ENCODE assay signal across 12 cellular contexts in genomic region chr11:36398261-36398953, GRCh38.
A peak's percentile ranks its signal among the peaks of the same experiment; 100 is the strongest.
DNase-seq lines count a peak whose midpoint lies in the region; ATAC-seq and TF ChIP-seq lines count a peak whose summit lies in the region.
"Had no signal": no experiment of that assay in that cellular context is flagged by ENCODE, and none has a peak within 500 bp of the region (broad histone marks: within the 10 kb centered on the region; RNA-seq: fewer than 3 reads in every experiment).

No MANE protein-coding gene starts in this region.

- intact Hi-C loops in naive thymus-derived CD4-positive, alpha-beta T cell (cut with micrococcal nuclease) = no loop called here

- H3K4me1 ChIP-seq in trophoblast cell (ENCODE audit: control insufficient read depth in 1 of 2, insufficient read depth in 2 of 2, low read length in 2 of 2) (no peaks in the 10 kb centered on the region), mesendoderm (ENCODE audit: control insufficient read depth, low read depth, low read length) (no peaks in the 10 kb centered on the region), BE2C (no peaks in the 10 kb centered on the region)
- peaks cover 5 to 37% of the 10 kb centered on the region in 2 donors for H3K4me1 ChIP-seq in naive thymus-derived CD4-positive, alpha-beta T cell (ENCODE audit: control insufficient read depth in 2 of 2, insufficient read depth in 2 of 2, low read length in 2 of 2)

- no peak for TF ChIP-seq CTCF in BE2C (IDR thresholded peaks at IDR 0.05; ENCODE audit: low read depth, low read length)

- H3K27me3 ChIP-seq in trophoblast cell (ENCODE audit: insufficient read depth, low read length) (no peaks in the 10 kb centered on the region), mesendoderm (ENCODE audit: insufficient read depth, low read length, poor library complexity) (no peaks in the 10 kb centered on the region), BE2C (no peaks in the 10 kb centered on the region)
- H3K27me3 ChIP-seq in naive thymus-derived CD4-positive, alpha-beta T cell (ENCODE audit: control insufficient read depth in 2 of 2, insufficient read depth in 2 of 2, low read length in 2 of 2) = no peaks in the 10 kb centered on the region
- H3K27me3 ChIP-seq: BLaER1 had no signal

- H2BK15ac ChIP-seq in mesendoderm (replicated peaks; ENCODE audit: low read depth) = no peak overlapping the region

- no peak overlapping the region for H3K14ac ChIP-seq in trophoblast cell (ENCODE audit: low read length)

- H4K91ac ChIP-seq in trophoblast cell (ENCODE audit: low read depth, low read length) = no peak overlapping the region

- H2BK120ac ChIP-seq in trophoblast cell (ENCODE audit: insufficient read depth, low read length, poor library complexity) (no peak overlapping the region), mesendoderm (ENCODE audit: low read depth, low read length) (no peak overlapping the region)

- H3K4ac ChIP-seq in trophoblast cell (ENCODE audit: low read depth, low read length) (no peak overlapping the region), mesendoderm (ENCODE audit: low read depth, low read length) (no peak overlapping the region)

- CTCF ChIA-PET in naive thymus-derived CD4-positive, alpha-beta T cell (lab: Charles Lee) = no interaction called here

- H3K27me3 Mint-ChIP-seq in naive thymus-derived CD4-positive, alpha-beta T cell = peaks cover 0 to 12% (median 7%) of the 10 kb centered on the region in 5 donors

- no CpG with 5 or more reads among the region's 21 CpGs for WGBS in trophoblast cell (ENCODE audit: extremely low coverage, insufficient coverage, insufficient read length)
- no CpG with 5 or more reads among the region's 21 CpGs for whole genome bisulfite sequencing in mesendoderm (ENCODE audit: extremely low coverage, insufficient coverage, low lambda C conversion rate)

- H2BK12ac ChIP-seq in trophoblast cell (ENCODE audit: low read length) = peak overlapping the region; percentile 36

- H3K23ac ChIP-seq in trophoblast cell (ENCODE audit: low read length) (no peak overlapping the region), mesendoderm (ENCODE audit: low read length) (no peak overlapping the region)

- ATAC-seq in naive thymus-derived CD4-positive, alpha-beta T cell = no peak
- ATAC-seq: activated CD4-positive, CD25-positive, alpha-beta regulatory T cell treated with anti-CD3 and anti-CD28 coated beads, Interleukin-2, amount 50 U/mL, for 24 hours had no signal

- H2AFZ ChIP-seq in trophoblast cell (ENCODE audit: insufficient read depth, low read length, poor library complexity) = no peak overlapping the region

- POLR2A ChIA-PET in naive thymus-derived CD4-positive, alpha-beta T cell (lab: Charles Lee) = no interaction called here

- no peak overlapping the region for H3K4me2 ChIP-seq in trophoblast cell (ENCODE audit: low read length)
- H3K4me2 ChIP-seq in mesendoderm (ENCODE audit: low read length) = no peak overlapping the region
- H3K4me2 ChIP-seq: BLaER1 had no signal

- DNase-seq in HPDE6-E6E7 (ENCODE audit: extremely low spot score) (peak; percentile 13), anterior cingulate cortex (lab: John Stamatoyannopoulos, UW) (peak in 31 of 58 donors; percentile 14 to 86 (median 43)), hypothalamus (lab: John Stamatoyannopoulos, UW) (peak in 35 of 51 donors; percentile 7 to 72 (median 39)), trophoblast cell (no peak), mesendoderm (no peak), BE2C (no peak), DMS114 treated with DMSO at 0.1 percent for 48 hours (lab: John Stamatoyannopoulos, UW; ENCODE audit: unreplicated experiment) (no peak)
- no peak for DNase-seq in naive thymus-derived CD4-positive, alpha-beta T cell
- DNase-seq: stimulated activated CD4-positive, alpha-beta T cell treated with anti-CD3 and anti-CD28 coated beads, Interleukin-1b, Interleukin-23, amount 100 ng/mL, for 48 hours; SW 1271 had no signal

- peak overlapping the region; percentile 11 for H2BK5ac ChIP-seq in trophoblast cell (ENCODE audit: low read depth, low read length, poor library complexity)
- no peak overlapping the region for H2BK5ac ChIP-seq in mesendoderm (ENCODE audit: low read length)

- peaks cover 0 to 50% (median 0%) of the 10 kb centered on the region in 5 donors for H3K36me3 Mint-ChIP-seq in naive thymus-derived CD4-positive, alpha-beta T cell

- H2AK5ac ChIP-seq in trophoblast cell (ENCODE audit: low read length) (no peak overlapping the region), mesendoderm (ENCODE audit: low read length) (no peak overlapping the region)

- H4K5ac ChIP-seq in mesendoderm (ENCODE audit: low read length) = no peak overlapping the region

- no peaks in the 10 kb centered on the region for H3K9me3 ChIP-seq in trophoblast cell (ENCODE audit: insufficient read depth, low read depth, low read length)
- no peaks in the 10 kb centered on the region for H3K9me3 ChIP-seq in BE2C
- no peaks in the 10 kb centered on the region for H3K9me3 ChIP-seq in naive thymus-derived CD4-positive, alpha-beta T cell (ENCODE audit: control insufficient read depth in 2 of 3, low read length in 3 of 3)
- H3K9me3 ChIP-seq: BLaER1 had no signal

- H3K36me3 ChIP-seq in trophoblast cell (ENCODE audit: control insufficient read depth in 1 of 2, insufficient read depth in 2 of 2, low read length in 2 of 2) = peaks cover 26 to 29% of the 10 kb centered on the region in 2 experiments
- no peaks in the 10 kb centered on the region for H3K36me3 ChIP-seq in mesendoderm (ENCODE audit: control insufficient read depth, insufficient read depth, low read length)
- H3K36me3 ChIP-seq in BE2C = no peaks in the 10 kb centered on the region
- peaks cover 0 to 48% (median 0%) of the 10 kb centered on the region in 3 experiments for H3K36me3 ChIP-seq in naive thymus-derived CD4-positive, alpha-beta T cell (ENCODE audit: control insufficient read depth in 2 of 3, insufficient read depth in 3 of 3, low read length in 3 of 3)

- no peak overlapping the region for H3K9ac ChIP-seq in trophoblast cell (ENCODE audit: low read length)
- H3K9ac ChIP-seq in mesendoderm (ENCODE audit: low read length) = no peak overlapping the region
- H3K9ac ChIP-seq: BLaER1 had no signal

- H3K79me1 ChIP-seq in trophoblast cell (ENCODE audit: low read length) (peaks cover 1% of the 10 kb centered on the region), mesendoderm (ENCODE audit: low read length) (no peaks in the 10 kb centered on the region)

- H4K12ac ChIP-seq in trophoblast cell (ENCODE audit: low read depth, low read length) = no peak overlapping the region

- no peak overlapping the region for H3K27ac Mint-ChIP-seq in naive thymus-derived CD4-positive, alpha-beta T cell

- no peak overlapping the region for H3K56ac ChIP-seq in mesendoderm (ENCODE audit: low read length)

- peaks cover 7 to 52% (median 8%) of the 10 kb centered on the region in 7 donors for H3K4me1 Mint-ChIP-seq in naive thymus-derived CD4-positive, alpha-beta T cell

- H3K9me3 Mint-ChIP-seq in naive thymus-derived CD4-positive, alpha-beta T cell = peaks cover 0 to 3% (median 0%) of the 10 kb centered on the region in 11 donors

- H3K4me3 ChIP-seq in trophoblast cell (ENCODE audit: low read depth, low read length) (no peak overlapping the region), mesendoderm (ENCODE audit: low read length) (no peak overlapping the region), BE2C (ENCODE audit: low read depth, low read length) (no peak overlapping the region)
- H3K4me3 ChIP-seq in naive thymus-derived CD4-positive, alpha-beta T cell (ENCODE audit: low read length) = no peak overlapping the region
- H3K4me3 ChIP-seq: BLaER1 had no signal

- H3K18ac ChIP-seq in trophoblast cell (ENCODE audit: low read length) = no peak overlapping the region
- H3K18ac ChIP-seq in mesendoderm (ENCODE audit: low read length) = no peak overlapping the region

- H3K79me2 ChIP-seq in trophoblast cell (ENCODE audit: control insufficient read depth, insufficient read depth, low read length, poor library complexity) (no peaks in the 10 kb centered on the region), mesendoderm (ENCODE audit: control insufficient read depth, insufficient read depth, low read length) (no peaks in the 10 kb centered on the region)

- H4K8ac ChIP-seq in trophoblast cell (ENCODE audit: low read depth, low read length) (no peak overlapping the region), mesendoderm (ENCODE audit: low read depth, low read length) (no peak overlapping the region)

- H3K27ac ChIP-seq in trophoblast cell (ENCODE audit: low read depth, low read length) = no peak overlapping the region
- H3K27ac ChIP-seq in mesendoderm (ENCODE audit: low read depth, low read length) = no peak overlapping the region
- H3K27ac ChIP-seq in naive thymus-derived CD4-positive, alpha-beta T cell (ENCODE audit: low read depth, low read length) = no peak overlapping the region
- H3K27ac ChIP-seq: BLaER1 had no signal

- no peak overlapping the region for H3K4me3 Mint-ChIP-seq in naive thymus-derived CD4-positive, alpha-beta T cell

Comparison
In these comparisons a context has a peak if more than half of its experiments do, and no peak if none do; other contexts are left out.
1. DNase-seq: peak in HPDE6-E6E7 (single experiment), anterior cingulate cortex (31 of 58) and hypothalamus (35 of 51); none in trophoblast cell (0 of 2), mesendoderm (single experiment), BE2C (single experiment), DMS114 treated with DMSO at 0.1 percent for 48 hours (single experiment) and naive thymus-derived CD4-positive, alpha-beta T cell (0 of 9).